ENCODE assay signal across 28 cellular contexts in genomic region chr2:62479917-62480316, GRCh38.
"Had no signal": no experiment of that assay in that cellular context is flagged by ENCODE, and none has a peak within 500 bp of the region (broad histone marks: within the 10 kb centered on the region; RNA-seq: fewer than 3 reads in every experiment).

No MANE protein-coding gene starts in this region.

- H3K4me3 Mint-ChIP-seq: stimulated activated effector memory CD8-positive, alpha-beta T cell treated with anti-CD3 and anti-CD28 coated beads, Interleukin-12 subunit alpha, Interleukin-12 subunit beta, amount 100 ng/mL, for 72 hours; stimulated activated memory B cell treated with anti-CD40 and anti-IgM and Interleukin-4, amounts not matched to agents 10 μg/mL and 1 μg/mL and 100 μg/mL, for 72 hours; stimulated activated naive B cell treated with anti-CD40 and anti-IgM and Interleukin-4, amounts not matched to agents 10 μg/mL and 1 μg/mL and 100 μg/mL, for 72 hours; stimulated activated naive CD8-positive, alpha-beta T cell treated with anti-CD3 and anti-CD28 coated beads, Interleukin-15, amount 100 ng/mL, for 72 hours; stimulated activated naive CD8-positive, alpha-beta T cell treated with anti-CD3 and anti-CD28 coated beads, Interleukin-15, Interleukin-2, amounts not matched to agents 100 ng/mL and 50 ng/mL, for 24 hours; type B pancreatic cell had no signal

- H3K9me3 ChIP-seq: stomach, suprapubic skin, testis, thoracic aorta, thyroid gland, tibial artery, tibial nerve, transverse colon, upper lobe of left lung, upper lobe of right lung, uterus, vagina had no signal

- H3K9me3 Mint-ChIP-seq: stimulated activated effector memory CD8-positive, alpha-beta T cell treated with anti-CD3 and anti-CD28 coated beads, Interleukin-12 subunit alpha, Interleukin-12 subunit beta, amount 100 ng/mL, for 72 hours; stimulated activated memory B cell treated with anti-CD40 and anti-IgM and Interleukin-4, amounts not matched to agents 10 μg/mL and 1 μg/mL and 100 μg/mL, for 72 hours; stimulated activated naive B cell treated with anti-CD40 and anti-IgM and Interleukin-4, amounts not matched to agents 10 μg/mL and 1 μg/mL and 100 μg/mL, for 72 hours; stimulated activated naive CD8-positive, alpha-beta T cell treated with anti-CD3 and anti-CD28 coated beads, Interleukin-15, amount 100 ng/mL, for 72 hours; stimulated activated naive CD8-positive, alpha-beta T cell treated with anti-CD3 and anti-CD28 coated beads, Interleukin-15, Interleukin-2, amounts not matched to agents 100 ng/mL and 50 ng/mL, for 24 hours; type B pancreatic cell had no signal

- H3K27ac Mint-ChIP-seq: stimulated activated effector memory CD8-positive, alpha-beta T cell treated with anti-CD3 and anti-CD28 coated beads, Interleukin-12 subunit alpha, Interleukin-12 subunit beta, amount 100 ng/mL, for 72 hours; stimulated activated memory B cell treated with anti-CD40 and anti-IgM and Interleukin-4, amounts not matched to agents 10 μg/mL and 1 μg/mL and 100 μg/mL, for 72 hours; stimulated activated naive B cell treated with anti-CD40 and anti-IgM and Interleukin-4, amounts not matched to agents 10 μg/mL and 1 μg/mL and 100 μg/mL, for 72 hours; stimulated activated naive CD8-positive, alpha-beta T cell treated with anti-CD3 and anti-CD28 coated beads, Interleukin-15, amount 100 ng/mL, for 72 hours; stimulated activated naive CD8-positive, alpha-beta T cell treated with anti-CD3 and anti-CD28 coated beads, Interleukin-15, Interleukin-2, amounts not matched to agents 100 ng/mL and 50 ng/mL, for 24 hours; type B pancreatic cell had no signal

- ATAC-seq: stimulated activated effector memory CD8-positive, alpha-beta T cell treated with anti-CD3 and anti-CD28 coated beads, Interleukin-12 subunit alpha, Interleukin-12 subunit beta, amount 100 ng/mL, for 72 hours; stimulated activated memory B cell treated with anti-CD40 and anti-IgM and Interleukin-4, amounts not matched to agents 10 μg/mL and 1 μg/mL and 100 μg/mL, for 72 hours; stimulated activated naive B cell treated with anti-CD40 and anti-IgM and Interleukin-4, amounts not matched to agents 10 μg/mL and 1 μg/mL and 100 μg/mL, for 72 hours; stimulated activated naive CD8-positive, alpha-beta T cell treated with anti-CD3 and anti-CD28 coated beads, Interleukin-15, amount 100 ng/mL, for 72 hours; stimulated activated naive CD8-positive, alpha-beta T cell treated with anti-CD3 and anti-CD28 coated beads, Interleukin-15, Interleukin-2, amounts not matched to agents 100 U/mL and 50 U/mL, for 24 hours; upper lobe of right lung had no signal

- H3K36me3 Mint-ChIP-seq: stimulated activated effector memory CD8-positive, alpha-beta T cell treated with anti-CD3 and anti-CD28 coated beads, Interleukin-12 subunit alpha, Interleukin-12 subunit beta, amount 100 ng/mL, for 72 hours; stimulated activated memory B cell treated with anti-CD40 and anti-IgM and Interleukin-4, amounts not matched to agents 10 μg/mL and 1 μg/mL and 100 μg/mL, for 72 hours; stimulated activated naive B cell treated with anti-CD40 and anti-IgM and Interleukin-4, amounts not matched to agents 10 μg/mL and 1 μg/mL and 100 μg/mL, for 72 hours; type B pancreatic cell had no signal

- H3K27me3 ChIP-seq: stomach, suprapubic skin, testis, thyroid gland, tibial artery, tibial nerve, transverse colon, upper lobe of left lung, upper lobe of right lung, uterus, vagina had no signal

- H3K36me3 ChIP-seq: stomach, suprapubic skin, thoracic aorta, thyroid gland, tibial artery, tibial nerve, transverse colon, upper lobe of left lung, upper lobe of right lung, uterus, vagina had no signal

- DNase-seq: stimulated activated CD4-positive, alpha-beta T cell treated with anti-CD3 and anti-CD28 coated beads, Interleukin-2, amount 100 ng/mL, for 48 hours; stimulated activated CD4-positive, alpha-beta T cell treated with anti-CD3 and anti-CD28 coated beads, Interleukin-4, amount 100 ng/mL, for 1 hour; stimulated activated CD4-positive, alpha-beta T cell treated with anti-CD3 and anti-CD28 coated beads, Interleukin-4, amount 100 ng/mL, for 24 hours; stimulated activated CD4-positive, alpha-beta T cell treated with anti-CD3 and anti-CD28 coated beads, Interleukin-4, amount 100 ng/mL, for 4 hours; stimulated activated CD8-positive, alpha-beta memory T cell treated with anti-CD3 and anti-CD28 coated beads, Interleukin-4, amount 100 ng/mL, for 48 hours; stimulated activated naive B cell treated with anti-CD40 and anti-IgM and Interleukin-4, amounts not matched to agents 10 μg/mL and 1 μg/mL and 100 μg/mL, for 72 hours; stimulated activated naive CD4-positive, alpha-beta T cell; stimulated activated naive CD4-positive, alpha-beta T cell treated with Interleukin-2 at 50 U/mL for 16 hours; stimulated activated naive CD8-positive, alpha-beta T cell treated with anti-CD3 and anti-CD28 coated beads, Interleukin-15, amount 100 ng/mL, for 72 hours; stimulated activated naive CD8-positive, alpha-beta T cell treated with anti-CD3 and anti-CD28 coated beads, Interleukin-15, Interleukin-2, amounts not matched to agents 100 U/mL and 50 U/mL, for 24 hours; stomach; substantia nigra; testis; thyroid gland; tibial artery; transverse colon; trophoblast cell; upper lobe of left lung; upper lobe of right lung; uterus had no signal

- H3K27ac ChIP-seq: suprapubic skin, testis, thoracic aorta, thyroid gland, tibial artery, transverse colon, upper lobe of right lung, uterus, vagina had no signal

- H3K4me3 ChIP-seq: stomach, suprapubic skin, testis, thoracic aorta, thyroid gland, tibial artery, tibial nerve, transverse colon, upper lobe of left lung, upper lobe of right lung, uterus, vagina had no signal
